Comparison of ENCODE assay signal across 1 cellular context in genomic region chr2:131516621-131517020, GRCh38.
TF ChIP-seq lines count a peak whose summit lies in the region.

No MANE protein-coding gene starts in this region.

TF ChIP-seq in K562, 482 proteins besides CTCF, POLR2A, EP300 and RAD21:
- TF ChIP-seq POLR2G (IDR thresholded peaks at IDR 0.05; ENCODE audit: low read depth, low read length) (peak; percentile 47), NFIC (IDR thresholded peaks at IDR 0.05) (peak; percentile 53)
